In genomic region chr13:28582225-28582891, GRCh38 we compare ENCODE assay signal across 15 cellular contexts.
DNase-seq lines count a peak whose midpoint lies in the region; ATAC-seq, FAIRE-seq and TF ChIP-seq lines count a peak whose summit lies in the region.
"Had no signal": no experiment of that assay in that cellular context is flagged by ENCODE, and none has a peak within 500 bp of the region (broad histone marks: within the 10 kb centered on the region; RNA-seq: fewer than 3 reads in every experiment).

No MANE protein-coding gene starts in this region.

- CTCF ChIA-PET in activated naive CD4-positive, alpha-beta T cell treated with anti-CD3 and anti-CD28 coated beads for 36 hours (lab: Charles Lee) = interaction anchor here (0.7 kb wide), 1 partner anchor 1105 kb away, joined by 4 read pairs; no protein-coding TSS in a partner anchor
- CTCF ChIA-PET in K562 (lab: Yijun Ruan, JAX; ENCODE audit: low intra/inter-chr PET ratio) = no interaction called here

- no TSS peak for BruUV-seq in K562 (replicated peaks; lab: Mats Ljungman, UMichigan)

- no peak overlapping the region; a peak in 1 of 4 replicates for H3K9ac ChIP-seq in K562 (ENCODE audit: insufficient read depth in 1 of 2, low read depth in 2 of 2, low read length in 2 of 2)

- no peak for TF ChIP-seq POLR2A in K562 (conservative IDR thresholded peaks at IDR 0.05)

- peak; percentile 67 for ATAC-seq in HG02588 (IDR thresholded peaks at IDR 0.05; ENCODE audit: unreplicated experiment)
- peak; percentile 71 for ATAC-seq in K562
- peak; percentile 79 for ATAC-seq in stimulated activated naive CD8-positive, alpha-beta T cell treated with anti-CD3 and anti-CD28 coated beads, Interleukin-15, Interleukin-2, amounts not matched to agents 100 U/mL and 50 U/mL, for 24 hours
- ATAC-seq in activated CD4-positive, CD25-positive, alpha-beta regulatory T cell treated with anti-CD3 and anti-CD28 coated beads, Interleukin-2, amount 50 U/mL, for 24 hours = no peak
- ATAC-seq in HG03039 (IDR thresholded peaks at IDR 0.05; ENCODE audit: unreplicated experiment) = no peak

- no peaks in the 10 kb centered on the region for H3K36me3 ChIP-seq in K562 (ENCODE audit: control insufficient read depth, insufficient read depth, low read length)

- peak; percentile 77 for FAIRE-seq in K562 (lab: Jason Lieb, UNC)

- 52% methylated on average over 8 of the region's 9 CpGs for WGBS in K562 (ENCODE audit: insufficient coverage, low coverage, missing lambda C conversion rate)

- no peak for TF ChIP-seq RAD21 in K562 (CRISPR knock-in tag; conservative IDR thresholded peaks at IDR 0.05 in 1 of 2, IDR thresholded peaks at IDR 0.05 in 1 of 2)

- H3K27ac ChIP-seq in K562 (ENCODE audit: extremely low read depth, low read depth, low read length) = peak overlapping the region; percentile 44; the same call in 1 of the 3 replicates
- H3K27ac ChIP-seq: epithelial cell of prostate, HL-60 had no signal

- no peak for TF ChIP-seq CTCF in K562 (IDR thresholded peaks at IDR 0.05 in 2 of 3, conservative IDR thresholded peaks at IDR 0.05 in 1 of 3; ENCODE audit: insufficient read depth in 2 of 3, low read depth in 1 of 3, low read length in 3 of 3)

- H3K36me3 Mint-ChIP-seq in activated naive CD4-positive, alpha-beta T cell treated with anti-CD3 and anti-CD28 coated beads for 36 hours (ENCODE audit: low read depth) = no peaks in the 10 kb centered on the region

- peak overlapping the region; percentile 67 for H2AFZ ChIP-seq in K562 (ENCODE audit: low read depth, low read length)

- H3K4me3 ChIP-seq in K562 = no peak overlapping the region

- in situ Hi-C loops in K562 (cut with MboI) = no loop called here

- H3K9me3 ChIP-seq in K562 (replicated peaks; ENCODE audit: control insufficient read depth, insufficient read depth, low read depth, low read length) = no peaks in the 10 kb centered on the region

- H3K27me3 Mint-ChIP-seq in activated naive CD4-positive, alpha-beta T cell treated with anti-CD3 and anti-CD28 coated beads for 36 hours (ENCODE audit: low read depth) = peaks cover 4% of the 10 kb centered on the region

- POLR2A ChIA-PET in K562 (lab: Yijun Ruan, JAX) = interaction anchor here (0.8 kb wide), 1 partner anchor 37 kb away, joined by 3 read pairs; no protein-coding TSS in a partner anchor

- H4K20me1 ChIP-seq in K562 (replicated peaks; ENCODE audit: control insufficient read depth, insufficient read depth, low read length) = no peaks in the 10 kb centered on the region

- H3K9me1 ChIP-seq in K562 (ENCODE audit: control insufficient read depth, insufficient read depth, low read length) = no peaks in the 10 kb centered on the region

- H3K27me3 ChIP-seq in K562 (ENCODE audit: control insufficient read depth in 2 of 2, insufficient read depth in 2 of 2, low read length in 2 of 2) = no peaks in the 10 kb centered on the region

- H3K27ac Mint-ChIP-seq in activated naive CD4-positive, alpha-beta T cell treated with anti-CD3 and anti-CD28 coated beads for 36 hours = peak overlapping the region; percentile 12
- H3K27ac Mint-ChIP-seq: T-helper 1 cell treated with Interleukin-12 subunit alpha and Interleukin-12 subunit beta and Interleukin-4 antibody, amounts not matched to agents 30 μg/mL and 1 μg/mL, for 36 hours had no signal

- H3K4me2 ChIP-seq in K562 (ENCODE audit: insufficient read depth, low read length) = no peak overlapping the region

- peak; percentile 61 for DNase-seq in activated naive CD4-positive, alpha-beta T cell treated with anti-CD3 and anti-CD28 coated beads for 36 hours
- no peak for DNase-seq in activated naive CD4-positive, alpha-beta T cell treated with Interleukin-2 at 50 U/mL for 16 hours
- DNase-seq in K562 (ENCODE audit: extremely low read depth in 1 of 4, low spot score in 3 of 4) (peak; percentile 38 to 74 (median 48)), iPS-NIHi7 (ENCODE audit: extremely low spot score) (no peak)
- peak; percentile 34 for DNase-seq in stimulated activated naive CD8-positive, alpha-beta T cell treated with anti-CD3 and anti-CD28 coated beads, Interleukin-15, Interleukin-2, amounts not matched to agents 100 U/mL and 50 U/mL, for 24 hours
- DNase-seq: activated CD8-positive, alpha-beta memory T cell treated with anti-CD3 and anti-CD28 coated beads, Interleukin-2, amount 50 U/mL, for 4 hours; NCI-H1105 treated with DMSO at 0.1 percent for 48 hours; stimulated activated CD4-positive, alpha-beta T cell treated with anti-CD3 and anti-CD28 coated beads, Interleukin-12 subunit alpha, Interleukin-12 subunit beta, amount 100 ng/mL, for 4 hours; stimulated activated naive CD4-positive, alpha-beta T cell had no signal

- H3K79me2 ChIP-seq in K562 (ENCODE audit: control insufficient read depth, insufficient read depth, low read length) = no peaks in the 10 kb centered on the region

- intact Hi-C loops in activated naive CD4-positive, alpha-beta T cell treated with anti-CD3 and anti-CD28 coated beads for 36 hours (cut with micrococcal nuclease) = loop anchor here (2.0 kb wide), 1 partner anchor 58 kb away; no protein-coding TSS in a partner anchor
- intact Hi-C loops in K562 (cut with micrococcal nuclease) = no loop called here

- peaks cover 5 to 19% of the 10 kb centered on the region in 2 experiments; a peak in 3 of 5 replicates for H3K4me1 ChIP-seq in K562 (replicated peaks in 1 of 2; ENCODE audit: control insufficient read depth in 2 of 2, insufficient read depth in 2 of 2, low read length in 2 of 2)

- TF ChIP-seq EP300 in K562 (IDR thresholded peaks at IDR 0.05; ENCODE audit: low read length) = no peak

- no peak overlapping the region for H3K4me3 Mint-ChIP-seq in activated naive CD4-positive, alpha-beta T cell treated with anti-CD3 and anti-CD28 coated beads for 36 hours
- H3K4me3 Mint-ChIP-seq: T-helper 1 cell treated with Interleukin-12 subunit alpha and Interleukin-12 subunit beta and Interleukin-4 antibody, amounts not matched to agents 30 μg/mL and 1 μg/mL, for 36 hours had no signal

- peaks cover 15% of the 10 kb centered on the region for H3K4me1 Mint-ChIP-seq in activated naive CD4-positive, alpha-beta T cell treated with anti-CD3 and anti-CD28 coated beads for 36 hours (ENCODE audit: low read depth)

- H3K9me3 Mint-ChIP-seq in activated naive CD4-positive, alpha-beta T cell treated with anti-CD3 and anti-CD28 coated beads for 36 hours = no peaks in the 10 kb centered on the region
- H3K9me3 Mint-ChIP-seq: T-helper 1 cell treated with Interleukin-12 subunit alpha and Interleukin-12 subunit beta and Interleukin-4 antibody, amounts not matched to agents 30 μg/mL and 1 μg/mL, for 36 hours had no signal

TF ChIP-seq in K562, 482 proteins besides CTCF, POLR2A, EP300 and RAD21 (continues in another document):
- no peak for TF ChIP-seq ZC3H11A (IDR thresholded peaks at IDR 0.05; ENCODE audit: low read depth, low read length)
- TF ChIP-seq CBFA2T2 (conservative IDR thresholded peaks at IDR 0.05) = no peak
- no peak for TF ChIP-seq ZNF224 (CRISPR knock-in tag; IDR thresholded peaks at IDR 0.05)
- peak; percentile 40; the same call in 1 of the 2 replicates for TF ChIP-seq CREB1 (IDR thresholded peaks at IDR 0.05)
- TF ChIP-seq CREB1 (CRISPR knock-in tag; IDR thresholded peaks at IDR 0.05) = no peak
- peak; percentile 51; the same call in 1 of the 2 replicates for TF ChIP-seq ZNF584 (CRISPR knock-in tag; IDR thresholded peaks at IDR 0.05; ENCODE audit: low read depth)
- no peak for TF ChIP-seq KLF13 (tag; IDR thresholded peaks at IDR 0.05; ENCODE audit: borderline replicate concordance, low read depth)
- TF ChIP-seq SREBF1 (IDR thresholded peaks at IDR 0.05; ENCODE audit: borderline replicate concordance, low read depth, low read length) = no peak
- TF ChIP-seq, protein P1, sequence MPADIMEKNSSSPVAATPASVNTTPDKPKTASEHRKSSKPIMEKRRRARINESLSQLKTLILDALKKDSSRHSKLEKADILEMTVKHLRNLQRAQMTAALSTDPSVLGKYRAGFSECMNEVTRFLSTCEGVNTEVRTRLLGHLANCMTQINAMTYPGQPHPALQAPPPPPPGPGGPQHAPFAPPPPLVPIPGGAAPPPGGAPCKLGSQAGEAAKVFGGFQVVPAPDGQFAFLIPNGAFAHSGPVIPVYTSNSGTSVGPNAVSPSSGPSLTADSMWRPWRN (IDR thresholded peaks at IDR 0.05; ENCODE audit: low read depth) = no peak
- TF ChIP-seq, protein P2, sequence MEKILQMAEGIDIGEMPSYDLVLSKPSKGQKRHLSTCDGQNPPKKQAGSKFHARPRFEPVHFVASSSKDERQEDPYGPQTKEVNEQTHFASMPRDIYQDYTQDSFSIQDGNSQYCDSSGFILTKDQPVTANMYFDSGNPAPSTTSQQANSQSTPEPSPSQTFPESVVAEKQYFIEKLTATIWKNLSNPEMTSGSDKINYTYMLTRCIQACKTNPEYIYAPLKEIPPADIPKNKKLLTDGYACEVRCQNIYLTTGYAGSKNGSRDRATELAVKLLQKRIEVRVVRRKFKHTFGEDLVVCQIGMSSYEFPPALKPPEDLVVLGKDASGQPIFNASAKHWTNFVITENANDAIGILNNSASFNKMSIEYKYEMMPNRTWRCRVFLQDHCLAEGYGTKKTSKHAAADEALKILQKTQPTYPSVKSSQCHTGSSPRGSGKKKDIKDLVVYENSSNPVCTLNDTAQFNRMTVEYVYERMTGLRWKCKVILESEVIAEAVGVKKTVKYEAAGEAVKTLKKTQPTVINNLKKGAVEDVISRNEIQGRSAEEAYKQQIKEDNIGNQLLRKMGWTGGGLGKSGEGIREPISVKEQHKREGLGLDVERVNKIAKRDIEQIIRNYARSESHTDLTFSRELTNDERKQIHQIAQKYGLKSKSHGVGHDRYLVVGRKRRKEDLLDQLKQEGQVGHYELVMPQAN (IDR thresholded peaks at IDR 0.05; ENCODE audit: borderline replicate concordance) = no peak
- TF ChIP-seq HOMEZ (CRISPR knock-in tag; IDR thresholded peaks at IDR 0.05) = no peak

Comparison
In these comparisons a context has a peak if more than half of its experiments do, and no peak if none do; other contexts are left out.
1. DNase-seq: peak in activated naive CD4-positive, alpha-beta T cell treated with anti-CD3 and anti-CD28 coated beads for 36 hours (single experiment), K562 (4 of 4) and stimulated activated naive CD8-positive, alpha-beta T cell treated with anti-CD3 and anti-CD28 coated beads, Interleukin-15, Interleukin-2, amounts not matched to agents 100 U/mL and 50 U/mL, for 24 hours (single experiment); none in activated naive CD4-positive, alpha-beta T cell treated with Interleukin-2 at 50 U/mL for 16 hours (single experiment) and iPS-NIHi7 (single experiment).
2. ATAC-seq: peak in HG02588 (single experiment), K562 (single experiment) and stimulated activated naive CD8-positive, alpha-beta T cell treated with anti-CD3 and anti-CD28 coated beads, Interleukin-15, Interleukin-2, amounts not matched to agents 100 U/mL and 50 U/mL, for 24 hours (single experiment); none in activated CD4-positive, CD25-positive, alpha-beta regulatory T cell treated with anti-CD3 and anti-CD28 coated beads, Interleukin-2, amount 50 U/mL, for 24 hours (0 of 2) and HG03039 (single experiment).